ENCODE assay signal across 10 cellular contexts in the genomic region with DNA sequence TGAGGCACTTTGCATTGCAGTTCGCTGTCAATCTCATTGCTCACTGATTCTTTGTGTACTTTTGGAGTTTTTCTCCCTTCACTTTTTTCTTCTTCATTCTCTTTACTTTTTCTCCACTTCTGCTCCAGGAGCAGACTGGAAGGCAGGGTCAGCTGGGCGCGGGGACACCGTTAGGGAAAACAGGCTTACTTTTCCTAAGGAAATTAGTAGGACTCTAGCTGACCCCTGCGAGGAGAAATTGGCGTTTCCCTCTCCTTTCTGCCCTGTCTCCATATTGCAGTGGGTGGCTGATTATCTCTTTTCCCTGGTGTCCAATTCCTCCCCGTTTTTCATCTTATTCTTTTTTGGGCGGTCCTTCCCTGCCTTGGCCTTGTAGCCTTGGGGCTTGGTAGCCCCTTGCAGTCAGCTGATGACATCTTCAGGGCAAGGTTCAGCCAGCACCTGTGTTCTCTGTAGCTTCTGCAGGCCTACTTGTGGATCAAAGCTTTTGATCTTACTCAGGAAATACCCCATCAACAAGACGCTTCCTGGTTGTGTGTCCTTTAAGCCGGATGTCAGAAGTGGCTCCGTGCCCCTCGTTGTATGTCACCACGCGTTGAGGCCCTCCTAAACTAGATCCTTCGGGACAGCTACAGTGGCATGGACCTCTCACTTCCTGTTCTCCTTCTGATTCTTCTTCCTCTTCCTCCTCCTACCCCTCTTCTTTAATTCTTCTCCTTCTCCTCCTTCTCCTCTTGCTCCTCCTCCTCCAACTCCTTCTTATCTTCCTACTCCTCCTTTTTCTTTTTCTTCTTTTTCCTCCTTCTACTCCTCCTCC. TPM values are rescaled to one million over a fixed set of nuclear protein-coding genes. Genes with fewer than 3 reads are reported as not detected.
A peak's percentile ranks its signal among the peaks of the same experiment; 100 is the strongest.
DNase-seq lines count a peak whose midpoint lies in the region; ATAC-seq and TF ChIP-seq lines count a peak whose summit lies in the region.
"Had no signal": no experiment of that assay in that cellular context is flagged by ENCODE, and none has a peak within 500 bp of the region (broad histone marks: within the 10 kb centered on the region; RNA-seq: fewer than 3 reads in every experiment).

No MANE protein-coding gene starts in this region.

- H3K9me3 ChIP-seq in effector memory CD4-positive, alpha-beta T cell (ENCODE audit: control insufficient read depth, low read length), result no peaks in the 10 kb centered on the region
- H3K9me3 ChIP-seq in spleen (no peaks in the 10 kb centered on the region), esophagus squamous epithelium (no peaks in the 10 kb centered on the region)
- H3K9me3 ChIP-seq: ascending aorta had no signal

- TF ChIP-seq POLR2A in spleen (IDR thresholded peaks at IDR 0.05) (no peak), esophagus squamous epithelium (IDR thresholded peaks at IDR 0.05) (no peak)

- no peaks in the 10 kb centered on the region for H3K27me3 ChIP-seq in effector memory CD4-positive, alpha-beta T cell (replicated peaks; ENCODE audit: control insufficient read depth, insufficient read depth, low read length, poor library complexity, severe bottlenecking)
- H3K27me3 ChIP-seq in spleen (replicated peaks in 1 of 7), result no peaks in the 10 kb centered on the region
- no peaks in the 10 kb centered on the region for H3K27me3 ChIP-seq in esophagus squamous epithelium
- H3K27me3 ChIP-seq: ascending aorta had no signal

- 17 to 36% (median 33%) methylated on average over 14 to 15 of the region's 15 CpGs for WGBS in spleen, 5 donors
- 51 to 83% methylated on average over 5 to 14 of the region's 15 CpGs for WGBS in esophagus squamous epithelium, 2 donors

- H3K36me3 ChIP-seq in effector memory CD4-positive, alpha-beta T cell (ENCODE audit: control insufficient read depth, insufficient read depth, low read length), result no peaks in the 10 kb centered on the region
- peaks cover 0 to 9% (median 2%) of the 10 kb centered on the region in 6 donors for H3K36me3 ChIP-seq in spleen
- H3K36me3 ChIP-seq in esophagus squamous epithelium, result peaks cover 0 to 11% (median 0%) of the 10 kb centered on the region in 3 donors
- H3K36me3 ChIP-seq: ascending aorta had no signal

- ATAC-seq in GM18868 (IDR thresholded peaks at IDR 0.05; ENCODE audit: unreplicated experiment), result peak; percentile 41
- no peak for ATAC-seq in left colon

- TF ChIP-seq CTCF in spleen (IDR thresholded peaks at IDR 0.05 in 8 of 11, conservative IDR thresholded peaks at IDR 0.05 in 3 of 11) (no peak), esophagus squamous epithelium (IDR thresholded peaks at IDR 0.05) (no peak)

- H3K27ac ChIP-seq in effector memory CD4-positive, alpha-beta T cell (ENCODE audit: insufficient read depth, low read length, poor library complexity, severe bottlenecking), result peak overlapping the region; percentile 78
- H3K27ac ChIP-seq in spleen (peak overlapping the region; percentile 58 to 93 (median 82)), esophagus squamous epithelium (peak overlapping the region in 1 of 4 donors; percentile 18)

- no peak overlapping the region for H3K4me3 ChIP-seq in effector memory CD4-positive, alpha-beta T cell (ENCODE audit: insufficient read depth, low read depth, low read length, poor library complexity, severe bottlenecking)
- H3K4me3 ChIP-seq in spleen (peak overlapping the region in 4 of 8 donors; percentile 14 to 82 (median 66)), esophagus squamous epithelium (peak overlapping the region in 2 of 4 donors; percentile 54 to 65)

- intact Hi-C loops in spleen (cut with DNase I; ENCODE audit: low total_unique reads), result no loop called here
- intact Hi-C loops in esophagus squamous epithelium (cut with DNase I), result no loop called here
- intact Hi-C loops in left colon (cut with DNase I, micrococcal nuclease), result no loop called here

- DNase-seq in KBM-7 (peak; percentile 73), spleen (peak; percentile 73), esophagus squamous epithelium (lab: John Stamatoyannopoulos, UW) (no peak), left colon (no peak), hippocampal formation (lab: John Stamatoyannopoulos, UW) (no peak), globus pallidus (ENCODE audit: low spot score) (no peak)
- no peak for DNase-seq in effector memory CD4-positive, alpha-beta T cell
- DNase-seq: NCI-H774 had no signal

- H3K4me1 ChIP-seq in effector memory CD4-positive, alpha-beta T cell (ENCODE audit: control insufficient read depth, insufficient read depth, low read length, poor library complexity, severe bottlenecking), result peaks cover 31% of the 10 kb centered on the region
- H3K4me1 ChIP-seq in spleen (peaks cover 32 to 61% (median 50%) of the 10 kb centered on the region in 6 donors), esophagus squamous epithelium (peaks cover 10 to 23% (median 16%) of the 10 kb centered on the region in 3 donors)

- in situ Hi-C loops in KBM-7 (cut with MboI; ENCODE audit: low pct_unique_long_range_greater_than_20kb, low sequenced_read_pairs), result no loop called here

RNA-seq across cellular contexts. Expression of a gene that starts 36.1 kb away (rescaled TPM):
- 10 to 100 TPM; 15.7 to 46.7 (median 30.9) TPM for total RNA-seq in spleen
- polyA plus RNA-seq in spleen, result 10 to 100 TPM; 24.3 to 31.6 (median 27.9) TPM
- total RNA-seq in esophagus squamous epithelium, result 10 to 100 TPM in 2 of 4 donors, 1 to 10 TPM in 2; 8.3 to 17.7 (median 10.8) TPM
- 10 to 100 TPM; 18.9 to 20.1 TPM for total RNA-seq in left colon

Comparison
In these comparisons a context has a peak if more than half of its experiments do, and no peak if none do; other contexts are left out.
1. DNase-seq: peak in KBM-7 (single experiment) and spleen (single experiment); none in effector memory CD4-positive, alpha-beta T cell (0 of 3), esophagus squamous epithelium (single experiment), left colon (0 of 2), hippocampal formation (0 of 2) and globus pallidus (single experiment).